22 cellular contexts compared by ENCODE assay signal in genomic region chr14:68132722-68133121, GRCh38.
DNase-seq lines count a peak whose midpoint lies in the region; ATAC-seq and TF ChIP-seq lines count a peak whose summit lies in the region.
"Had no signal": no experiment of that assay in that cellular context is flagged by ENCODE, and none has a peak within 500 bp of the region (broad histone marks: within the 10 kb centered on the region; RNA-seq: fewer than 3 reads in every experiment).

No MANE protein-coding gene starts in this region.

- H3K9ac ChIP-seq in HCT116 (ENCODE audit: low read length): no peak overlapping the region
- H3K9ac ChIP-seq in mesendoderm (ENCODE audit: low read length): no peak overlapping the region
- H3K9ac ChIP-seq in trophoblast cell (ENCODE audit: low read length): no peak overlapping the region

- H2BK15ac ChIP-seq in mesendoderm (replicated peaks; ENCODE audit: low read depth): no peak overlapping the region

- no peak overlapping the region for H3K23ac ChIP-seq in mesendoderm (ENCODE audit: low read length)
- H3K23ac ChIP-seq in trophoblast cell (ENCODE audit: low read length): no peak overlapping the region

- TF ChIP-seq RAD21 in HCT116 (IDR thresholded peaks at IDR 0.05; ENCODE audit: low read depth): no peak

- H4K91ac ChIP-seq in trophoblast cell (ENCODE audit: low read depth, low read length): peak overlapping the region; percentile 37

- no CpG with 5 or more reads among the region's 1 CpG for WGBS in mesendoderm (ENCODE audit: extremely low coverage, insufficient coverage, low lambda C conversion rate)
- WGBS in trophoblast cell (ENCODE audit: extremely low coverage, insufficient coverage, insufficient read length): no CpG with 5 or more reads among the region's 1 CpG
- 54 to 66% methylated on average over 1 of the region's 1 CpG for WGBS in thyroid gland, 2 donors
- WGBS in aorta, 2 donors: 17 to 25% methylated on average over 1 of the region's 1 CpG

- peak overlapping the region; percentile 11; the same call in 1 of the 2 replicates for H3K27ac ChIP-seq in HCT116 (ENCODE audit: low read depth, low read length)
- H3K27ac ChIP-seq in mesendoderm (ENCODE audit: low read depth, low read length): no peak overlapping the region
- H3K27ac ChIP-seq in trophoblast cell (ENCODE audit: low read depth, low read length): no peak overlapping the region
- H3K27ac ChIP-seq in thyroid gland: peak overlapping the region; percentile 50 to 77 (median 71)
- no peak overlapping the region for H3K27ac ChIP-seq in aorta (ENCODE audit: low read depth in 1 of 2, low read length in 2 of 2)

- H3K4ac ChIP-seq in mesendoderm (ENCODE audit: low read depth, low read length) (peak overlapping the region; percentile 70), trophoblast cell (ENCODE audit: low read depth, low read length) (no peak overlapping the region)

- H3K9me3 ChIP-seq in HCT116 (ENCODE audit: control insufficient read depth in 1 of 2, insufficient read depth in 1 of 2, low read depth in 1 of 2, low read length in 2 of 2): no peaks in the 10 kb centered on the region
- no peaks in the 10 kb centered on the region for H3K9me3 ChIP-seq in trophoblast cell (ENCODE audit: insufficient read depth, low read depth, low read length)
- no peaks in the 10 kb centered on the region for H3K9me3 ChIP-seq in thyroid gland
- H3K9me3 ChIP-seq in aorta (ENCODE audit: control insufficient read depth, low read length): no peaks in the 10 kb centered on the region

- peak overlapping the region; percentile 56 for H3K14ac ChIP-seq in trophoblast cell (ENCODE audit: low read length)

- H3K79me1 ChIP-seq in mesendoderm (ENCODE audit: low read length) (no peaks in the 10 kb centered on the region), trophoblast cell (ENCODE audit: low read length) (peaks cover 13% of the 10 kb centered on the region)

- no peak for TF ChIP-seq CTCF in HCT116 (IDR thresholded peaks at IDR 0.05 in 2 of 3, conservative IDR thresholded peaks at IDR 0.05 in 1 of 3; ENCODE audit: borderline replicate concordance in 1 of 3, insufficient read depth in 1 of 3, low read depth in 2 of 3, low read length in 2 of 3)
- no peak for TF ChIP-seq CTCF in thyroid gland (IDR thresholded peaks at IDR 0.05)

- H3K9me2 ChIP-seq in HCT116 (ENCODE audit: insufficient read depth): no peaks in the 10 kb centered on the region

- CTCF ChIA-PET in HCT116 (lab: Charles Lee): no interaction called here

- no peak overlapping the region for H4K12ac ChIP-seq in trophoblast cell (ENCODE audit: low read depth, low read length)

- no peak overlapping the region for H2AFZ ChIP-seq in HCT116 (ENCODE audit: low read depth, low read length, poor library complexity, severe bottlenecking)
- no peak overlapping the region for H2AFZ ChIP-seq in trophoblast cell (ENCODE audit: insufficient read depth, low read length, poor library complexity)

- H3K18ac ChIP-seq in mesendoderm (ENCODE audit: low read length) (no peak overlapping the region), trophoblast cell (ENCODE audit: low read length) (no peak overlapping the region)

- H3K79me2 ChIP-seq in HCT116 (ENCODE audit: insufficient read depth, low read length) (no peaks in the 10 kb centered on the region), mesendoderm (ENCODE audit: control insufficient read depth, insufficient read depth, low read length) (no peaks in the 10 kb centered on the region), trophoblast cell (ENCODE audit: control insufficient read depth, insufficient read depth, low read length, poor library complexity) (peaks cover 3% of the 10 kb centered on the region)

- TF ChIP-seq POLR2A in HCT116 (IDR thresholded peaks at IDR 0.05; ENCODE audit: borderline replicate concordance, extremely low read depth, insufficient read depth, insufficient read length): no peak
- no peak for TF ChIP-seq POLR2A in thyroid gland (IDR thresholded peaks at IDR 0.05)

- ATAC-seq in HCT116 (no peak), HG02870 (IDR thresholded peaks at IDR 0.05; ENCODE audit: unreplicated experiment) (no peak), aorta (ENCODE audit: low FRiP score) (no peak), HG03571 (IDR thresholded peaks at IDR 0.05; ENCODE audit: unreplicated experiment) (no peak)

- RAD21 ChIA-PET in HCT116 (lab: Charles Lee; ENCODE audit: low non-redundant PET in 1 of 2, low total read pairs in 2 of 2, uncharacterized antibody in 2 of 2, unreplicated experiment in 2 of 2): no interaction called here

- BruUV-seq in HCT116 (replicated peaks; lab: Mats Ljungman, UMichigan): no TSS peak

- intact Hi-C loops in HCT116 (cut with micrococcal nuclease): no loop called here
- intact Hi-C loops in thyroid gland (cut with DNase I): no loop called here
- intact Hi-C loops in aorta (cut with DNase I): no loop called here

- H4K8ac ChIP-seq in mesendoderm (ENCODE audit: low read depth, low read length): no peak overlapping the region
- peak overlapping the region; percentile 54 for H4K8ac ChIP-seq in trophoblast cell (ENCODE audit: low read depth, low read length)

- H2BK12ac ChIP-seq in trophoblast cell (ENCODE audit: low read length): peak overlapping the region; percentile 69

- no peaks in the 10 kb centered on the region for H3K36me3 ChIP-seq in HCT116 (ENCODE audit: control insufficient read depth in 1 of 2, insufficient read depth in 2 of 2, low read length in 2 of 2)
- no peaks in the 10 kb centered on the region for H3K36me3 ChIP-seq in mesendoderm (ENCODE audit: control insufficient read depth, insufficient read depth, low read length)
- no peaks in the 10 kb centered on the region for H3K36me3 ChIP-seq in trophoblast cell (ENCODE audit: control insufficient read depth in 1 of 2, insufficient read depth in 2 of 2, low read length in 2 of 2)
- H3K36me3 ChIP-seq in thyroid gland: no peaks in the 10 kb centered on the region
- H3K36me3 ChIP-seq in aorta (ENCODE audit: control insufficient read depth in 1 of 2, insufficient read depth in 2 of 2, low read length in 1 of 2): no peaks in the 10 kb centered on the region

- H3K27me3 ChIP-seq in HCT116 (ENCODE audit: insufficient read depth, low read length): no peaks in the 10 kb centered on the region
- no peaks in the 10 kb centered on the region for H3K27me3 ChIP-seq in mesendoderm (ENCODE audit: insufficient read depth, low read length, poor library complexity)
- no peaks in the 10 kb centered on the region for H3K27me3 ChIP-seq in trophoblast cell (ENCODE audit: insufficient read depth, low read length)
- no peaks in the 10 kb centered on the region for H3K27me3 ChIP-seq in thyroid gland
- peaks cover 0 to 2% of the 10 kb centered on the region in 2 donors for H3K27me3 ChIP-seq in aorta (ENCODE audit: control insufficient read depth in 1 of 2, insufficient read depth in 2 of 2, low read length in 1 of 2)

- H4K5ac ChIP-seq in mesendoderm (ENCODE audit: low read length): no peak overlapping the region

- H3K4me3 ChIP-seq in HCT116 (replicated peaks in 1 of 2; ENCODE audit: low read depth in 1 of 2, low read length in 2 of 2) (no peak overlapping the region), mesendoderm (ENCODE audit: low read length) (no peak overlapping the region), trophoblast cell (ENCODE audit: low read depth, low read length) (no peak overlapping the region), thyroid gland (replicated peaks in 1 of 3) (no peak overlapping the region), aorta (ENCODE audit: low read length in 2 of 2) (no peak overlapping the region)

- no peaks in the 10 kb centered on the region for H4K20me1 ChIP-seq in HCT116 (ENCODE audit: insufficient read depth)

- no peak overlapping the region for H2BK5ac ChIP-seq in mesendoderm (ENCODE audit: low read length)
- H2BK5ac ChIP-seq in trophoblast cell (ENCODE audit: low read depth, low read length, poor library complexity): peak overlapping the region; percentile 68

- POLR2A ChIA-PET in HCT116 (lab: Charles Lee): no interaction called here

- DNase-seq in HCT116 (ENCODE audit: low read depth, low spot score) (no peak), mesendoderm (no peak), trophoblast cell (no peak), thyroid gland (no peak), aorta (no peak), H4 (ENCODE audit: low spot score) (no peak)
- DNase-seq: 8988T; AML-193; C1 segment of cervical spinal cord; CD8-positive, alpha-beta memory T cell; H9; KBM-7; MM.1S; NCI-H1048; NCI-H1417 treated with DMSO at 0.1 percent for 48 hours; NCI-H1930; NCI-H226; NCI-H524; NCI-H82; Right ventricle myocardium superior had no signal

- no peak overlapping the region for H3K56ac ChIP-seq in mesendoderm (ENCODE audit: low read length)

- no peak overlapping the region for H2BK120ac ChIP-seq in mesendoderm (ENCODE audit: low read depth, low read length)
- peak overlapping the region; percentile 63 for H2BK120ac ChIP-seq in trophoblast cell (ENCODE audit: insufficient read depth, low read length, poor library complexity)

- H3K4me1 ChIP-seq in HCT116 (ENCODE audit: control insufficient read depth in 1 of 2, insufficient read depth in 2 of 2, low read length in 2 of 2) (peaks cover 9 to 25% of the 10 kb centered on the region in 2 experiments), mesendoderm (ENCODE audit: control insufficient read depth, low read depth, low read length) (no peaks in the 10 kb centered on the region), trophoblast cell (ENCODE audit: control insufficient read depth in 1 of 2, insufficient read depth in 2 of 2, low read length in 2 of 2) (peaks cover 2% of the 10 kb centered on the region in 2 experiments), thyroid gland (peaks cover 22 to 35% of the 10 kb centered on the region in 2 donors), aorta (ENCODE audit: control insufficient read depth in 1 of 2, insufficient read depth in 2 of 2, low read length in 2 of 2) (no peaks in the 10 kb centered on the region)

- H2AK5ac ChIP-seq in mesendoderm (ENCODE audit: low read length): no peak overlapping the region
- peak overlapping the region; percentile 54 for H2AK5ac ChIP-seq in trophoblast cell (ENCODE audit: low read length)

- H3K4me2 ChIP-seq in HCT116 (ENCODE audit: low read length): no peak overlapping the region
- H3K4me2 ChIP-seq in mesendoderm (ENCODE audit: low read length): no peak overlapping the region
- H3K4me2 ChIP-seq in trophoblast cell (ENCODE audit: low read length): no peak overlapping the region

TF ChIP-seq in HCT116, 20 proteins besides CTCF, POLR2A, EP300 and RAD21 (continues in another document):
- no peak for TF ChIP-seq EGR1 (IDR thresholded peaks at IDR 0.05; ENCODE audit: low read depth)
- no peak for TF ChIP-seq POLR2AphosphoS5 (IDR thresholded peaks at IDR 0.05; ENCODE audit: low read depth, low read length)
- no peak for TF ChIP-seq JUND (IDR thresholded peaks at IDR 0.05)
- TF ChIP-seq SIN3A (IDR thresholded peaks at IDR 0.05; ENCODE audit: low read depth): no peak
- TF ChIP-seq ATF3 (IDR thresholded peaks at IDR 0.05): no peak
- no peak for TF ChIP-seq YY1 (IDR thresholded peaks at IDR 0.05; ENCODE audit: extremely low read depth, insufficient replicate concordance, low read depth, low read length)
- no peak for TF ChIP-seq EZH2phosphoT487 (IDR thresholded peaks at IDR 0.05; ENCODE audit: borderline replicate concordance)
- TF ChIP-seq SP1 (IDR thresholded peaks at IDR 0.05; ENCODE audit: low read depth): no peak

Comparison
In these comparisons a context has a peak if more than half of its experiments do, and no peak if none do; other contexts are left out.
1. H3K27ac ChIP-seq: peak in HCT116 (single experiment) and thyroid gland (3 of 3); none in mesendoderm (single experiment), trophoblast cell (single experiment) and aorta (0 of 2).